Comparison of ENCODE assay signal across 10 cellular contexts in the genomic region with DNA sequence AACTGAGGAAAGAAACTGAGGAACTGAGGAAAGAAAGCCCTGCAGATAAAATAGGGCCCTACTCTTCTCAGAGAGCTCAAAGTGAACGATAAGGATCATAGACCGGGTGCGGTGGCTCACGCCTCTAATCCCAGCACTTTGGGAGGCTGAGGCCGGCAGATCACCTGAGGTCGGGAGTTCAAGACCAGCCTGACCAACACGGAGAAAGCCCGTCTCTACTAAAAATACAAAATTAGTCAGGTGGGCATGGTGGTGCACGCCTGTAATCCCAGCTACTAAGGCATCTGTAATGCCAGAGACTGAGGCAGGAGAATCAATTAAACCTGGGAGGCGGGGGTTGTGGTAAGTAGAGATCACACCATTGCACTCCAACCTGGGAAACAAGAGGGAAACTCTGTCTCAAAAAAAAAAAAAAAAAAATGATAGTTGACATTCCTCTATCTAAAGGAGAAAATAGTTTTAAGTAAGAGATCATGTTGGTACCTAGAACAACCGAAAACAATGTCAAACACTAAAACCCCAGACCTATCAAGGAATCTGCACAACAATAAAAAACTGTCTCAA. TPM values are rescaled to one million over a fixed set of nuclear protein-coding genes. Genes with fewer than 3 reads are reported as not detected.
DNase-seq lines count a peak whose midpoint lies in the region; ATAC-seq and TF ChIP-seq lines count a peak whose summit lies in the region.
"Had no signal": no experiment of that assay in that cellular context is flagged by ENCODE, and none has a peak within 500 bp of the region (broad histone marks: within the 10 kb centered on the region; RNA-seq: fewer than 3 reads in every experiment).

No MANE protein-coding gene starts in this region.

- H3K9ac ChIP-seq in parathyroid adenoma: no peak overlapping the region

- H3K36me3 Mint-ChIP-seq in T-helper 2 cell treated with Interferon-gamma antibody and Interleukin-4, amounts not matched to agents 5 μg/mL and 100 μg/mL, for 36 hours (ENCODE audit: low read depth): peaks cover 6% of the 10 kb centered on the region

- no peak for TF ChIP-seq POLR2A in esophagus muscularis mucosa (IDR thresholded peaks at IDR 0.05; ENCODE audit: low read depth)

- peak overlapping the region; percentile 55 for H3K4me2 ChIP-seq in parathyroid adenoma (ENCODE audit: low read length)

- H3K36me3 ChIP-seq in Panc1 (ENCODE audit: control insufficient read depth, insufficient read depth, low read length): no peaks in the 10 kb centered on the region; the same call in 1 of the 2 replicates
- peaks cover 0 to 3% (median 1%) of the 10 kb centered on the region in 4 donors for H3K36me3 ChIP-seq in esophagus muscularis mucosa
- H3K36me3 ChIP-seq in parathyroid adenoma (ENCODE audit: control insufficient read depth, insufficient read depth, low read length): no peaks in the 10 kb centered on the region

- H3K79me2 ChIP-seq in parathyroid adenoma: peaks cover 52% of the 10 kb centered on the region

- peak overlapping the region; percentile 83 for H3K27ac Mint-ChIP-seq in T-helper 2 cell treated with Interferon-gamma antibody and Interleukin-4, amounts not matched to agents 5 μg/mL and 100 μg/mL, for 36 hours

- intact Hi-C loops in Panc1 (cut with micrococcal nuclease; ENCODE audit: unreplicated experiment): no loop called here
- intact Hi-C loops in esophagus muscularis mucosa (cut with DNase I): loop anchor here (5.0 kb wide), 1 partner anchor 176 kb away; no protein-coding TSS in a partner anchor

- 0 out of 2 replicates have a peak, but pooled peaks cover 10% of the 10 kb centered on the region for H3K4me1 ChIP-seq in Panc1 (ENCODE audit: control insufficient read depth, insufficient read depth, low read length)
- H3K4me1 ChIP-seq in esophagus muscularis mucosa: peaks cover 21 to 50% (median 47%) of the 10 kb centered on the region in 4 donors
- H3K4me1 ChIP-seq in parathyroid adenoma: peaks cover 4% of the 10 kb centered on the region

- H3K4me3 ChIP-seq in Panc1 (ENCODE audit: low read depth in 2 of 2, low read length in 2 of 2) (peak overlapping the region; percentile 69 to 82; a peak in 3 of 4 replicates), esophagus muscularis mucosa (peak overlapping the region in 2 of 4 donors; percentile 94 to 99), parathyroid adenoma (ENCODE audit: low read depth, low read length) (no peak overlapping the region)

- H3K27ac ChIP-seq in Panc1 (ENCODE audit: low read length): no peak overlapping the region
- peak overlapping the region; percentile 10 to 94 (median 91) for H3K27ac ChIP-seq in esophagus muscularis mucosa (replicated peaks in 1 of 4)
- H3K27ac ChIP-seq in parathyroid adenoma: no peak overlapping the region

- H3K9me3 Mint-ChIP-seq in T-helper 2 cell treated with Interferon-gamma antibody and Interleukin-4, amounts not matched to agents 5 μg/mL and 100 μg/mL, for 36 hours: no peaks in the 10 kb centered on the region

- in situ Hi-C loops in Panc1 (cut with HindIII; ENCODE audit: low pct_unique_long_range_greater_than_20kb, low sequenced_read_pairs): no loop called here

- no peaks in the 10 kb centered on the region for H3K27me3 Mint-ChIP-seq in T-helper 2 cell treated with Interferon-gamma antibody and Interleukin-4, amounts not matched to agents 5 μg/mL and 100 μg/mL, for 36 hours (ENCODE audit: low read depth)

- H3K27me3 ChIP-seq in Panc1 (ENCODE audit: control insufficient read depth, insufficient read depth, low read length) (no peaks in the 10 kb centered on the region), esophagus muscularis mucosa (no peaks in the 10 kb centered on the region), parathyroid adenoma (ENCODE audit: control insufficient read depth, insufficient read depth, low read length) (no peaks in the 10 kb centered on the region)

- no TSS peak for BruUV-seq in Panc1 (replicated peaks; lab: Mats Ljungman, UMichigan)

- POLR2A ChIA-PET in Panc1 (lab: Charles Lee): interaction anchor here (0.6 kb wide), 1 partner anchor 79 kb away, joined by 5 read pairs; no protein-coding TSS in a partner anchor

- TF ChIP-seq EP300 in esophagus muscularis mucosa (IDR thresholded peaks at IDR 0.05): no peak

- H3K4me1 Mint-ChIP-seq in T-helper 2 cell treated with Interferon-gamma antibody and Interleukin-4, amounts not matched to agents 5 μg/mL and 100 μg/mL, for 36 hours (ENCODE audit: low read depth): peaks cover 28% of the 10 kb centered on the region

- 75% methylated on average over 11 of the region's 11 CpGs for WGBS in esophagus muscularis mucosa

- H3K4me3 Mint-ChIP-seq in T-helper 2 cell treated with Interferon-gamma antibody and Interleukin-4, amounts not matched to agents 5 μg/mL and 100 μg/mL, for 36 hours: peak overlapping the region; percentile 92

- ATAC-seq in Panc1: no peak
- ATAC-seq: right cardiac atrium had no signal

- CTCF ChIA-PET in Panc1 (lab: Charles Lee): interaction anchor here (0.5 to 1.0 kb wide), 5 partner anchors 17 to 1443 kb away, joined by 3 to 10 read pairs (median 4); no protein-coding TSS in a partner anchor

- no peak for TF ChIP-seq CTCF in Panc1 (IDR thresholded peaks at IDR 0.05)
- no peak for TF ChIP-seq CTCF in esophagus muscularis mucosa (IDR thresholded peaks at IDR 0.05)
- TF ChIP-seq CTCF in parathyroid adenoma (IDR thresholded peaks at IDR 0.05): no peak

- H2AFZ ChIP-seq in parathyroid adenoma: no peak overlapping the region

- H3K9me3 ChIP-seq in Panc1 (ENCODE audit: control insufficient read depth, insufficient read depth, low read depth, low read length) (no peaks in the 10 kb centered on the region), esophagus muscularis mucosa (no peaks in the 10 kb centered on the region), parathyroid adenoma (ENCODE audit: control insufficient read depth, low read length) (no peaks in the 10 kb centered on the region)

- DNase-seq in T-helper 2 cell treated with Interferon-gamma antibody and Interleukin-4, amounts not matched to agents 5 μg/mL and 100 μg/mL, for 36 hours (ENCODE audit: low spot score): no peak
- no peak for DNase-seq in T-helper 2 cell
- DNase-seq in Panc1 (ENCODE audit: low read depth, low spot score): no peak
- no peak for DNase-seq in esophagus muscularis mucosa (ENCODE audit: extremely low spot score)
- DNase-seq in SK-N-DZ (ENCODE audit: low spot score): no peak
- no peak for DNase-seq in DMS153 treated with DMSO at 0.1 percent for 48 hours (lab: John Stamatoyannopoulos, UW; ENCODE audit: unreplicated experiment)
- DNase-seq in kidney glomerular epithelial cell (lab: John Stamatoyannopoulos, UW): no peak
- DNase-seq: hippocampal formation had no signal

RNA-seq across cellular contexts. Expression of gene MKRN1, which starts 2.5 kb away (rescaled TPM):
- total RNA-seq in Panc1 (2021; ENCODE audit: unreplicated experiment) (87.9 TPM), esophagus muscularis mucosa (100 to 1,000 TPM in 1 of 4 donors, 10 to 100 TPM in 3; 66.4 to 105 (median 77.9) TPM)
- polyA plus RNA-seq in Panc1 (2012; ENCODE audit: insufficient read length): 79.6 TPM
- polyA plus RNA-seq in SK-N-DZ (2014; cell fraction: cytosol; rRNA removed): 44.5 and 48.0 TPM in 2 replicates
- 42.5 and 50.5 TPM in 2 replicates for polyA plus RNA-seq in SK-N-DZ (2014; cell fraction: nucleus; rRNA removed)

Comparison
In these comparisons a context has a peak if more than half of its experiments do, and no peak if none do; other contexts are left out.
1. H3K27ac ChIP-seq: peak in esophagus muscularis mucosa (4 of 4); none in Panc1 (single experiment) and parathyroid adenoma (single experiment).